1 cellular context compared by ENCODE assay signal in the genomic region with DNA sequence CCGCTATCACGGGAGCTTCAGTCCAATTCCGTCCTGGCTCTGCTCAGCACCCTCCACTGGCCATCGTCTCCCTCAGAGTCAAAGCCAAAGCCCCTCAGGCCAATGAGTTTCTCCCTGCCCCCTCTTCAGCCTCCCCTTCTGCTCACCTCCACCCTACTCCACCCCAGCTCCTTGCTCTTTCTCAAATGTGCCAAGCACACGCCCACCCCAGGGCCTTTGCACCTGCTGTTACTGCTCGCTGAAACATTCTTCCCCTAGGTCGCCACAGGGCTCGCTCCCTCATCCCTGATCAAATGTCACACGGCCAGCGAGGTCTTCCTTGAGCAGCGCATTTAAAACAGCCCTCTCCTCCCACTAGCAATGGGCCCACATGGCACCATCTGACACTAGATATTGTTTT.
TF ChIP-seq lines count a peak whose summit lies in the region.

No MANE protein-coding gene starts in this region.

TF ChIP-seq in HEK293, 187 proteins besides CTCF, POLR2A, EP300 and RAD21:
- TF ChIP-seq ZNF571 (tag by site-specific recombination; IDR thresholded peaks at IDR 0.05) (no peak), MZF1 (tag by site-specific recombination; IDR thresholded peaks at IDR 0.05; ENCODE audit: borderline replicate concordance) (no peak), EGR2 (tag by site-specific recombination; IDR thresholded peaks at IDR 0.05; ENCODE audit: low read depth) (peak; percentile 33; the same call in 1 of the 2 replicates), ZNF341 (tag by site-specific recombination; IDR thresholded peaks at IDR 0.05; ENCODE audit: low read depth) (no peak), ZNF623 (tag by site-specific recombination; IDR thresholded peaks at IDR 0.05) (peak; percentile 97)
